11 cellular contexts compared by ENCODE assay signal in the genomic region with DNA sequence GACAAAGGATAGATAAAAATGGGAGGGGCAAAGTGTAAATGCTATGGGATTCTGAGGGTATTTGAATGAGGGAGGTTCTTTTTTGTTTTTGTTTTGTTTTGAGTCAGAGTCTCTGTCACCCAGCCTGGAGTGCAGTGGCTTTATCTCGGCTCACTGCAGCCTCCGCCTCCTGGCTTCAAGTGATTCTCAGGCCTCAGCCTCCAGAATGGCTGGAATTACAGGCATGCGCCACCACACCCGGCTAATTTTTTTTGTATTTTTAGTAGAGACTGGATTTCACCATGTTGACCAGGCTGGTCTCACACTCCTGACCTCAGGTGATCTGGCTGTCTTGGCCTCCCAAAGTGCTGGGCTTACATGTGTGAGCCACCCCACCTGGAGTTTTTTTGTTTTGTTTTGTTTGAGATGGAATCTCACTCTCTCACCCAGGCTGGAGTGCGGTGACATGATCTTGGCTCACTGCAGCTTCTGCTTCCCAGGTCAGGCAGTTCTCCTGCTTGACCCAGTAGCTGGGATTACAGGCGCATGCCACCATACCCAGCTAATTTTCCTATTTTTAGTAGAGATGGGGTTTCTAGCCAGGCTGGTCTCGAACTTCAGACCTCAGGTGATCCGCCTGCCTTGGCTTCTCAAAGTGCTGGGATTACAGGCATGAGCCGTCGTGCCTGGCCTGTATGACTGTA. TPM values are rescaled to one million over a fixed set of nuclear protein-coding genes. Genes with fewer than 3 reads are reported as not detected.
A peak's percentile ranks its signal among the peaks of the same experiment; 100 is the strongest.
DNase-seq lines count a peak whose midpoint lies in the region; ATAC-seq and TF ChIP-seq lines count a peak whose summit lies in the region.
"Had no signal": no experiment of that assay in that cellular context is flagged by ENCODE, and none has a peak within 500 bp of the region (broad histone marks: within the 10 kb centered on the region; RNA-seq: fewer than 3 reads in every experiment).

No MANE protein-coding gene starts in this region.

- TF ChIP-seq POLR2A in IMR-90 (IDR thresholded peaks at IDR 0.05; ENCODE audit: low read depth, low read length), result no peak

- 0 out of 2 replicates have a peak overlapping the region, but pooled peaks have one; percentile 21 for H4K91ac ChIP-seq in IMR-90 (ENCODE audit: insufficient read depth, low read depth, low read length)

- H3K4me3 ChIP-seq in IMR-90 (ENCODE audit: insufficient read depth, low read depth, low read length) (no peak overlapping the region), epithelial cell of esophagus (ENCODE audit: low read length) (no peak overlapping the region)
- H3K4me3 ChIP-seq: uterus had no signal

- peaks cover 8% of the 10 kb centered on the region; the same call in 1 of the 2 replicates for H3K36me3 ChIP-seq in IMR-90 (ENCODE audit: control insufficient read depth, insufficient read depth, low read length)
- H3K36me3 ChIP-seq: uterus had no signal

- no peak overlapping the region for H4K5ac ChIP-seq in IMR-90 (ENCODE audit: low read depth, low read length)

- H3K14ac ChIP-seq in IMR-90 (replicated peaks; ENCODE audit: low read depth, low read length), result no peak overlapping the region

- H3K9ac ChIP-seq in IMR-90 (ENCODE audit: low read depth, low read length), result no peak overlapping the region
- H3K9ac ChIP-seq: KMS-11 had no signal

- H2BK5ac ChIP-seq in IMR-90 (ENCODE audit: low read depth, low read length, poor library complexity, severe bottlenecking), result peak overlapping the region; percentile 30

- H3K9me3 Mint-ChIP-seq in osteocyte (ENCODE audit: unreplicated experiment), result no peaks in the 10 kb centered on the region

- H3K18ac ChIP-seq in IMR-90 (ENCODE audit: low read depth, low read length), result no peak overlapping the region

- peaks cover 2% of the 10 kb centered on the region; the same call in 1 of the 2 replicates for H3K9me3 ChIP-seq in IMR-90 (ENCODE audit: control insufficient read depth, insufficient read depth, low read length)
- H3K9me3 ChIP-seq: uterus had no signal

- no peak overlapping the region for H2AK5ac ChIP-seq in IMR-90 (ENCODE audit: low read depth, low read length)

- H3K79me1 ChIP-seq in IMR-90 (ENCODE audit: low read depth in 1 of 2, low read length in 2 of 2), result peaks cover 0 to 19% of the 10 kb centered on the region in 2 experiments; a peak in 3 of 4 replicates

- H2AFZ ChIP-seq in IMR-90 (replicated peaks; ENCODE audit: low read length, poor library complexity), result no peak overlapping the region

- CTCF ChIA-PET in IMR-90 (lab: Yijun Ruan, JAX), result interaction anchor here (1.2 kb wide), 1 partner anchor 18 kb away, joined by 3 read pairs; no protein-coding TSS in a partner anchor

- H2BK20ac ChIP-seq in IMR-90 (ENCODE audit: low read depth, low read length), result 0 out of 2 replicates have a peak overlapping the region, but pooled peaks have one; percentile 15

- peaks cover 6% of the 10 kb centered on the region; the same call in 1 of the 2 replicates for H3K9me1 ChIP-seq in IMR-90 (ENCODE audit: insufficient read depth, low read length)

- BruUV-seq in IMR-90 (replicated peaks; lab: Mats Ljungman, UMichigan), result no TSS peak

- H3K27ac ChIP-seq in IMR-90 (ENCODE audit: insufficient read depth, low read length), result no peak overlapping the region
- H3K27ac ChIP-seq: KMS-11, uterus had no signal

- H2AK9ac ChIP-seq in IMR-90 (replicated peaks; ENCODE audit: low read depth, low read length, poor library complexity), result no peak overlapping the region

- no peak overlapping the region for H2BK15ac ChIP-seq in IMR-90 (ENCODE audit: low read depth, low read length)

- H3K23ac ChIP-seq in IMR-90 (ENCODE audit: low read depth, low read length), result no peak overlapping the region

- H4K8ac ChIP-seq in IMR-90 (ENCODE audit: low read depth in 2 of 2, low read length in 2 of 2), result peak overlapping the region in 1 of 2 experiments; percentile 62; a peak in 1 of 4 replicates

- no peak overlapping the region for H3K56ac ChIP-seq in IMR-90 (ENCODE audit: extremely low read depth, insufficient read depth, low read length)

- dilution Hi-C loops in IMR-90 (cut with HindIII; ENCODE audit: low sequenced_read_pairs, unreplicated experiment), result no loop called here

- peaks cover 79% of the 10 kb centered on the region for H4K20me1 ChIP-seq in IMR-90 (ENCODE audit: insufficient read depth, low read length)

- intact Hi-C loops in IMR-90 (cut with micrococcal nuclease), result no loop called here

- in situ Hi-C loops in IMR-90 (cut with MboI; ENCODE audit: low sequenced_read_pairs), result no loop called here

- H2BK120ac ChIP-seq in IMR-90 (ENCODE audit: low read depth, low read length), result no peak overlapping the region

- no peaks in the 10 kb centered on the region for H3K27me3 ChIP-seq in IMR-90 (ENCODE audit: control insufficient read depth, insufficient read depth, low read length)
- H3K27me3 ChIP-seq: uterus had no signal

- peaks cover 11% of the 10 kb centered on the region for H3K36me3 Mint-ChIP-seq in osteocyte (ENCODE audit: unreplicated experiment)

- TF ChIP-seq RAD21 in IMR-90 (IDR thresholded peaks at IDR 0.05; ENCODE audit: low read length), result no peak

- POLR2A ChIA-PET in IMR-90 (lab: Charles Lee; ENCODE audit: unreplicated experiment), result no interaction called here

- H3K4me1 ChIP-seq in IMR-90 (ENCODE audit: control insufficient read depth, insufficient read depth, low read length), result peaks cover 3% of the 10 kb centered on the region; the same call in 1 of the 2 replicates
- H3K4me1 ChIP-seq: uterus had no signal

- WGBS in IMR-90 (ENCODE audit: extremely low coverage in 2 of 2, insufficient read length in 1 of 2), 2 experiments, result no CpG with 5 or more reads among the region's 10 CpGs

- no peak overlapping the region for H3K4me2 ChIP-seq in IMR-90 (ENCODE audit: low read depth, low read length)
- H3K4me2 ChIP-seq: KMS-11 had no signal

- peak; percentile 78 for DNase-seq in ELF-1 (ENCODE audit: low read depth, low spot score)
- no peak for DNase-seq in IMR-90
- peak; percentile 13 for DNase-seq in epithelial cell of esophagus (ENCODE audit: low read depth)
- DNase-seq in osteocyte (ENCODE audit: extremely low spot score, unreplicated experiment), result peak; percentile 36
- DNase-seq in NCI-H187 (lab: John Stamatoyannopoulos, UW), result no peak
- DNase-seq in activated CD4-positive, CD25-positive, alpha-beta regulatory T cell (lab: John Stamatoyannopoulos, UW), result no peak
- DNase-seq in AG20443 (ENCODE audit: low spot score), result no peak
- DNase-seq: activated CD4-positive, alpha-beta T cell treated with anti-CD3 and anti-CD28 coated beads, Interleukin-2, amount 50 U/mL, for 1 hour; uterus had no signal

- peak overlapping the region; percentile 73 for H3K27ac Mint-ChIP-seq in osteocyte (ENCODE audit: unreplicated experiment)

- H3K27me3 Mint-ChIP-seq in osteocyte (ENCODE audit: unreplicated experiment), result no peaks in the 10 kb centered on the region

- ATAC-seq in IMR-90 (ENCODE audit: low read depth) (peak; percentile 55), GM18909 (IDR thresholded peaks at IDR 0.05; ENCODE audit: poor library complexity, unreplicated experiment) (no peak)

- H3K4me3 Mint-ChIP-seq in osteocyte (ENCODE audit: unreplicated experiment), result no peak overlapping the region

- peak overlapping the region; percentile 51 for H3K4ac ChIP-seq in IMR-90 (ENCODE audit: low read depth, low read length)

- H3K4me1 Mint-ChIP-seq in osteocyte (ENCODE audit: unreplicated experiment), result peaks cover 39% of the 10 kb centered on the region

- TF ChIP-seq CTCF in IMR-90 (conservative IDR thresholded peaks at IDR 0.05; ENCODE audit: low read depth, low read length) (no peak), epithelial cell of esophagus (IDR thresholded peaks at IDR 0.05; ENCODE audit: insufficient read depth, low read depth, low read length, missing control alignments) (no peak), osteocyte (IDR thresholded peaks at IDR 0.05) (no peak)

TF ChIP-seq in IMR-90, 13 proteins besides CTCF, POLR2A, EP300 and RAD21:
- TF ChIP-seq RFX5 (IDR thresholded peaks at IDR 0.05; ENCODE audit: low read depth, low read length), result no peak
- no peak for TF ChIP-seq NFE2L2 (IDR thresholded peaks at IDR 0.05; ENCODE audit: low read depth, low read length)
- TF ChIP-seq BHLHE40 (IDR thresholded peaks at IDR 0.05; ENCODE audit: low read depth, low read length), result no peak
- TF ChIP-seq CEBPB (IDR thresholded peaks at IDR 0.05; ENCODE audit: low read depth, low read length), result no peak
- TF ChIP-seq, protein P1, sequence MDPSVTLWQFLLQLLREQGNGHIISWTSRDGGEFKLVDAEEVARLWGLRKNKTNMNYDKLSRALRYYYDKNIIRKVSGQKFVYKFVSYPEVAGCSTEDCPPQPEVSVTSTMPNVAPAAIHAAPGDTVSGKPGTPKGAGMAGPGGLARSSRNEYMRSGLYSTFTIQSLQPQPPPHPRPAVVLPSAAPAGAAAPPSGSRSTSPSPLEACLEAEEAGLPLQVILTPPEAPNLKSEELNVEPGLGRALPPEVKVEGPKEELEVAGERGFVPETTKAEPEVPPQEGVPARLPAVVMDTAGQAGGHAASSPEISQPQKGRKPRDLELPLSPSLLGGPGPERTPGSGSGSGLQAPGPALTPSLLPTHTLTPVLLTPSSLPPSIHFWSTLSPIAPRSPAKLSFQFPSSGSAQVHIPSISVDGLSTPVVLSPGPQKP (IDR thresholded peaks at IDR 0.05; ENCODE audit: borderline replicate concordance, low read depth, low read length), result no peak
- TF ChIP-seq FOS (IDR thresholded peaks at IDR 0.05; ENCODE audit: low read depth, low read length), result no peak
- TF ChIP-seq MXI1 (IDR thresholded peaks at IDR 0.05; ENCODE audit: borderline replicate concordance, low read depth, low read length), result no peak
- TF ChIP-seq, protein P2, sequence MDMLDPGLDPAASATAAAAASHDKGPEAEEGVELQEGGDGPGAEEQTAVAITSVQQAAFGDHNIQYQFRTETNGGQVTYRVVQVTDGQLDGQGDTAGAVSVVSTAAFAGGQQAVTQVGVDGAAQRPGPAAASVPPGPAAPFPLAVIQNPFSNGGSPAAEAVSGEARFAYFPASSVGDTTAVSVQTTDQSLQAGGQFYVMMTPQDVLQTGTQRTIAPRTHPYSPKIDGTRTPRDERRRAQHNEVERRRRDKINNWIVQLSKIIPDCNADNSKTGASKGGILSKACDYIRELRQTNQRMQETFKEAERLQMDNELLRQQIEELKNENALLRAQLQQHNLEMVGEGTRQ (IDR thresholded peaks at IDR 0.05; ENCODE audit: low read depth, low read length), result no peak
- TF ChIP-seq MAFK (IDR thresholded peaks at IDR 0.05; ENCODE audit: low read depth, low read length), result no peak
- no peak for TF ChIP-seq MAZ (IDR thresholded peaks at IDR 0.05; ENCODE audit: borderline replicate concordance, low read depth, low read length)
- TF ChIP-seq RCOR1 (IDR thresholded peaks at IDR 0.05; ENCODE audit: insufficient replicate concordance, low read length), result no peak
- TF ChIP-seq CHD1 (IDR thresholded peaks at IDR 0.05; ENCODE audit: low read depth, low read length), result no peak
- no peak for TF ChIP-seq SMC3 (IDR thresholded peaks at IDR 0.05; ENCODE audit: low read depth, low read length)

RNA-seq across cellular contexts. Expression of a gene that starts 9.0 kb away (rescaled TPM):
- total RNA-seq in IMR-90 (2012; rRNA removed) (17.7 and 24.4 TPM in 2 replicates), osteocyte (70.3 and 77.3 TPM in 2 replicates)
- 41.7 and 44.8 TPM in 2 replicates for polyA plus RNA-seq in IMR-90 (2012; rRNA removed)
- 19.5 and 24.5 TPM in 2 replicates for polyA plus RNA-seq in IMR-90 (2012; cell fraction: cytosol; rRNA removed)
- 3.2 and 20.8 TPM in 2 replicates for polyA plus RNA-seq in IMR-90 (2012; cell fraction: nucleus; rRNA removed; ENCODE audit: low replicate concordance)

Comparison
In these comparisons a context has a peak if more than half of its experiments do, and no peak if none do; other contexts are left out.
1. DNase-seq: peak in ELF-1 (single experiment), epithelial cell of esophagus (single experiment) and osteocyte (single experiment); none in IMR-90 (single experiment), NCI-H187 (0 of 2), activated CD4-positive, CD25-positive, alpha-beta regulatory T cell (0 of 4) and AG20443 (single experiment).